ENCODE assay signal across 22 cellular contexts in genomic region chr4:88878624-88879023, GRCh38.
A peak's percentile ranks its signal among the peaks of the same experiment; 100 is the strongest.
DNase-seq lines count a peak whose midpoint lies in the region; ATAC-seq, FAIRE-seq and TF ChIP-seq lines count a peak whose summit lies in the region.
"Had no signal": no experiment of that assay in that cellular context is flagged by ENCODE, and none has a peak within 500 bp of the region (broad histone marks: within the 10 kb centered on the region; RNA-seq: fewer than 3 reads in every experiment).

No MANE protein-coding gene starts in this region.

- ATAC-seq in left colon (peak; percentile 49), natural killer cell (no peak)
- ATAC-seq: CD8-positive, alpha-beta T cell; GM12878; HCT116 had no signal

- H3K36me3 Mint-ChIP-seq in T-helper 2 cell treated with Interferon-gamma antibody and Interleukin-4, amounts not matched to agents 5 μg/mL and 100 μg/mL, for 36 hours (ENCODE audit: low read depth), result no peaks in the 10 kb centered on the region
- H3K36me3 Mint-ChIP-seq in natural killer cell, result no peaks in the 10 kb centered on the region
- H3K36me3 Mint-ChIP-seq: CD4-positive, CD25-positive, alpha-beta regulatory T cell; CD8-positive, alpha-beta T cell had no signal

- H3K4me1 ChIP-seq in liver (ENCODE audit: control insufficient read depth in 4 of 4, insufficient read depth in 4 of 4, low read length in 3 of 4) (no peaks in the 10 kb centered on the region), small intestine (ENCODE audit: control insufficient read depth in 2 of 2, insufficient read depth in 1 of 2, low read depth in 1 of 2, low read length in 1 of 2) (peaks cover 0 to 3% of the 10 kb centered on the region in 2 donors)

- H3K9ac ChIP-seq in liver (ENCODE audit: low read depth in 1 of 2, low read length in 2 of 2), result no peak overlapping the region
- H3K9ac ChIP-seq: GM23248 had no signal

- intact Hi-C loops in left colon (cut with DNase I, micrococcal nuclease), result no loop called here
- intact Hi-C loops in natural killer cell (cut with micrococcal nuclease), result no loop called here

- H3K4me1 Mint-ChIP-seq in T-helper 2 cell treated with Interferon-gamma antibody and Interleukin-4, amounts not matched to agents 5 μg/mL and 100 μg/mL, for 36 hours (ENCODE audit: low read depth), result no peaks in the 10 kb centered on the region
- H3K4me1 Mint-ChIP-seq in natural killer cell, result no peaks in the 10 kb centered on the region

- H3K36me3 ChIP-seq in liver (ENCODE audit: control insufficient read depth in 4 of 4, insufficient read depth in 3 of 4, low read depth in 1 of 4, low read length in 3 of 4), result no peaks in the 10 kb centered on the region
- H3K36me3 ChIP-seq in small intestine (ENCODE audit: control insufficient read depth in 2 of 2, insufficient read depth in 2 of 2, low read length in 2 of 2), result no peaks in the 10 kb centered on the region

- no peak overlapping the region for H3K4me3 Mint-ChIP-seq in T-helper 2 cell treated with Interferon-gamma antibody and Interleukin-4, amounts not matched to agents 5 μg/mL and 100 μg/mL, for 36 hours
- H3K4me3 Mint-ChIP-seq in natural killer cell, result no peak overlapping the region
- H3K4me3 Mint-ChIP-seq: CD4-positive, CD25-positive, alpha-beta regulatory T cell; CD8-positive, alpha-beta T cell; HFFc6 had no signal

- no peak for TF ChIP-seq CTCF in liver (IDR thresholded peaks at IDR 0.05; ENCODE audit: low read depth, low read length, missing input control)
- no peak for TF ChIP-seq CTCF in natural killer cell (IDR thresholded peaks at IDR 0.05)

- no peaks in the 10 kb centered on the region for H3K27me3 ChIP-seq in liver (ENCODE audit: control insufficient read depth in 4 of 4, insufficient read depth in 4 of 4, low read length in 3 of 4)
- H3K27me3 ChIP-seq in small intestine (ENCODE audit: control insufficient read depth in 2 of 2, insufficient read depth in 2 of 2, low read length in 2 of 2), result no peaks in the 10 kb centered on the region

- no peak for FAIRE-seq in small intestine (lab: Jason Lieb, UNC)
- FAIRE-seq: GM12878, GM19239, H1 had no signal

- no peak overlapping the region for H3K27ac ChIP-seq in liver (ENCODE audit: low read depth in 1 of 2, low read length in 2 of 2)
- no peak overlapping the region for H3K27ac ChIP-seq in small intestine (ENCODE audit: low read depth in 1 of 2, low read length in 1 of 2)
- H3K27ac ChIP-seq: GM23248 had no signal

- DNase-seq in NCI-H1417 treated with DMSO at 0.1 percent for 48 hours (lab: John Stamatoyannopoulos, UW), result peak; percentile 28
- no peak for DNase-seq in left colon
- peak; percentile 81 for DNase-seq in small intestine
- no peak for DNase-seq in T-helper 2 cell treated with Interferon-gamma antibody and Interleukin-4, amounts not matched to agents 5 μg/mL and 100 μg/mL, for 36 hours (ENCODE audit: low spot score)
- no peak for DNase-seq in natural killer cell
- no peak for DNase-seq in glomerular visceral epithelial cell (ENCODE audit: extremely low spot score)
- no peak for DNase-seq in EL
- DNase-seq: C1 segment of cervical spinal cord; Caco-2; CD4-positive, CD25-positive, alpha-beta regulatory T cell; CD8-positive, alpha-beta T cell; DMS153; DND-41; GDM1; GM23248; H7; HFFc6 had no signal

- H3K27me3 Mint-ChIP-seq in T-helper 2 cell treated with Interferon-gamma antibody and Interleukin-4, amounts not matched to agents 5 μg/mL and 100 μg/mL, for 36 hours (ENCODE audit: low read depth), result peaks cover 4% of the 10 kb centered on the region
- H3K27me3 Mint-ChIP-seq in natural killer cell (ENCODE audit: low read depth in 2 of 2), result peaks cover 4 to 9% of the 10 kb centered on the region in 2 donors
- H3K27me3 Mint-ChIP-seq: CD4-positive, CD25-positive, alpha-beta regulatory T cell had no signal

- TF ChIP-seq RAD21 in liver (IDR thresholded peaks at IDR 0.05), result no peak

- H3K4me3 ChIP-seq in liver (ENCODE audit: low read depth in 1 of 3, low read length in 3 of 3), result no peak overlapping the region
- no peak overlapping the region for H3K4me3 ChIP-seq in small intestine (ENCODE audit: low read depth in 1 of 2, low read length in 2 of 2)
- H3K4me3 ChIP-seq: GM12878, GM23248 had no signal

- H3K9me3 ChIP-seq in liver (ENCODE audit: control insufficient read depth in 4 of 4, low read length in 3 of 4), result no peaks in the 10 kb centered on the region
- H3K9me3 ChIP-seq in small intestine (ENCODE audit: control insufficient read depth, low read depth), result no peaks in the 10 kb centered on the region
- H3K9me3 ChIP-seq: Caco-2 had no signal

- no peak overlapping the region for H3K27ac Mint-ChIP-seq in T-helper 2 cell treated with Interferon-gamma antibody and Interleukin-4, amounts not matched to agents 5 μg/mL and 100 μg/mL, for 36 hours
- H3K27ac Mint-ChIP-seq in natural killer cell, result no peak overlapping the region
- H3K27ac Mint-ChIP-seq: CD4-positive, CD25-positive, alpha-beta regulatory T cell; CD8-positive, alpha-beta T cell; HFFc6 had no signal

- no peaks in the 10 kb centered on the region for H3K9me3 Mint-ChIP-seq in T-helper 2 cell treated with Interferon-gamma antibody and Interleukin-4, amounts not matched to agents 5 μg/mL and 100 μg/mL, for 36 hours
- H3K9me3 Mint-ChIP-seq in natural killer cell, result no peaks in the 10 kb centered on the region
- H3K9me3 Mint-ChIP-seq: CD8-positive, alpha-beta T cell; HFFc6 had no signal

TF ChIP-seq in liver, 16 proteins besides CTCF, POLR2A, EP300 and RAD21:
- TF ChIP-seq SP1 (IDR thresholded peaks at IDR 0.05), result peak; percentile 10
- no peak for TF ChIP-seq GABPA (IDR thresholded peaks at IDR 0.05 in 1 of 2, conservative IDR thresholded peaks at IDR 0.05 in 1 of 2)
- peak; percentile 37 to 53 for TF ChIP-seq HNF4A (conservative IDR thresholded peaks at IDR 0.05)
- no peak for TF ChIP-seq YY1 (IDR thresholded peaks at IDR 0.05)
- TF ChIP-seq MAX (IDR thresholded peaks at IDR 0.05), result no peak
- no peak for TF ChIP-seq REST (IDR thresholded peaks at IDR 0.05)
- TF ChIP-seq HNF4G (IDR thresholded peaks at IDR 0.05), result no peak
- TF ChIP-seq NR2F2 (IDR thresholded peaks at IDR 0.05), result no peak
TF ChIP-seq in liver: peak in this region for 2.

Comparison
In these comparisons a context has a peak if more than half of its experiments do, and no peak if none do; other contexts are left out.
1. DNase-seq: peak in NCI-H1417 treated with DMSO at 0.1 percent for 48 hours (single experiment) and small intestine (single experiment); none in left colon (0 of 2), T-helper 2 cell treated with Interferon-gamma antibody and Interleukin-4, amounts not matched to agents 5 μg/mL and 100 μg/mL, for 36 hours (single experiment), natural killer cell (single experiment), glomerular visceral epithelial cell (single experiment) and EL (single experiment).